ENCODE assay signal across 10 cellular contexts in genomic region chr14:75127903-75128595, GRCh38. TPM values are rescaled to one million over a fixed set of nuclear protein-coding genes. Genes with fewer than 3 reads are reported as not detected.
A peak's percentile ranks its signal among the peaks of the same experiment; 100 is the strongest.
DNase-seq lines count a peak whose midpoint lies in the region; ATAC-seq and TF ChIP-seq lines count a peak whose summit lies in the region.
"Had no signal": no experiment of that assay in that cellular context is flagged by ENCODE, and none has a peak within 500 bp of the region (broad histone marks: within the 10 kb centered on the region; RNA-seq: fewer than 3 reads in every experiment).

No MANE protein-coding gene starts in this region.

- H4K20me1 ChIP-seq in PC-3 (ENCODE audit: low read length): no peaks in the 10 kb centered on the region

- H3K9me3 ChIP-seq in PC-3 (ENCODE audit: low read length): no peaks in the 10 kb centered on the region

- DNase-seq in GM12865 (ENCODE audit: low read depth): no peak
- DNase-seq in PC-3: no peak
- no peak for DNase-seq in epithelial cell of proximal tubule (ENCODE audit: low read depth)
- DNase-seq: activated CD4-positive, alpha-beta T cell treated with anti-CD3 and anti-CD28 coated beads for 1 hour; mesendoderm had no signal

- no TSS peak for BruUV-seq in PC-3 (replicated peaks; lab: Mats Ljungman, UMichigan)

- POLR2A ChIA-PET in PC-3 (lab: Charles Lee; ENCODE audit: unreplicated experiment): no interaction called here

- H3K36me3 ChIP-seq in PC-3 (ENCODE audit: low read depth, low read length) (peaks cover 3% of the 10 kb centered on the region), rectal smooth muscle tissue (ENCODE audit: control insufficient read depth, insufficient read depth, low read length) (peaks cover 6% of the 10 kb centered on the region)

- TF ChIP-seq CTCF in GM12865 (IDR thresholded peaks at IDR 0.05; ENCODE audit: insufficient read depth, low read depth, low read length, missing control alignments) (no peak), PC-3 (conservative IDR thresholded peaks at IDR 0.05; ENCODE audit: low read depth, low read length) (no peak), epithelial cell of proximal tubule (conservative IDR thresholded peaks at IDR 0.05; ENCODE audit: low read depth, low read length) (no peak)

- H3K9me2 ChIP-seq in PC-3 (replicated peaks; ENCODE audit: low read length): no peaks in the 10 kb centered on the region

- no peaks in the 10 kb centered on the region for H3F3A ChIP-seq in PC-3 (ENCODE audit: low read length, unreplicated experiment)

- no peak overlapping the region for H2AFZ ChIP-seq in PC-3 (ENCODE audit: low read length)

- H3K4me3 ChIP-seq in GM12865 (ENCODE audit: low read depth, low read length) (peak overlapping the region; percentile 100), PC-3 (ENCODE audit: low read length) (no peak overlapping the region), epithelial cell of proximal tubule (ENCODE audit: low read depth, low read length) (peak overlapping the region; percentile 74), rectal smooth muscle tissue (ENCODE audit: low read length) (peak overlapping the region; percentile 73)

- no peak overlapping the region; the same call in 1 of the 2 replicates for H3K9ac ChIP-seq in PC-3 (ENCODE audit: low read length)
- H3K9ac ChIP-seq in rectal smooth muscle tissue (ENCODE audit: low read length): peak overlapping the region; percentile 39

- peak overlapping the region; percentile 89 for H3K4me2 ChIP-seq in PC-3 (ENCODE audit: low read length)

- ATAC-seq in PC-3 (no peak), HG03354 (IDR thresholded peaks at IDR 0.05; ENCODE audit: poor library complexity, severe bottlenecking, unreplicated experiment) (no peak), GM21737 (IDR thresholded peaks at IDR 0.05; ENCODE audit: unreplicated experiment) (no peak), HG03280 (IDR thresholded peaks at IDR 0.05; ENCODE audit: unreplicated experiment) (no peak), HG03095 (IDR thresholded peaks at IDR 0.05; ENCODE audit: unreplicated experiment) (no peak)

- intact Hi-C loops in PC-3 (cut with micrococcal nuclease): no loop called here

- H3K27me3 ChIP-seq in PC-3 (ENCODE audit: low read length): no peaks in the 10 kb centered on the region
- H3K27me3 ChIP-seq in rectal smooth muscle tissue (ENCODE audit: control insufficient read depth, insufficient read depth, low read length): no peaks in the 10 kb centered on the region

- peaks cover 33% of the 10 kb centered on the region for H3K4me1 ChIP-seq in PC-3 (ENCODE audit: insufficient read depth, low read length)
- peaks cover 14% of the 10 kb centered on the region for H3K4me1 ChIP-seq in rectal smooth muscle tissue (ENCODE audit: control insufficient read depth, insufficient read depth, low read length)

- H3K27ac ChIP-seq in PC-3 (ENCODE audit: low read length): no peak overlapping the region
- H3K27ac ChIP-seq in rectal smooth muscle tissue (ENCODE audit: low read depth, low read length): no peak overlapping the region

- H3K79me2 ChIP-seq in PC-3 (ENCODE audit: low read length): peaks cover 22% of the 10 kb centered on the region

- CTCF ChIA-PET in PC-3 (lab: Charles Lee): no interaction called here

RNA-seq across cellular contexts. Expression of gene NEK9, which starts 1.2 kb away (rescaled TPM):
- total RNA-seq in PC-3 (2014; rRNA removed) (29.6 and 44.5 TPM in 2 replicates), epithelial cell of proximal tubule (10.9 and 17.3 TPM in 2 replicates)

RNA-seq across cellular contexts. Expression of gene TMED10, which starts 48.4 kb away (rescaled TPM):
- total RNA-seq in PC-3 (2014; rRNA removed) (246 and 253 TPM in 2 replicates), epithelial cell of proximal tubule (119 and 122 TPM in 2 replicates)

RNA-seq across cellular contexts. Expression of gene ZC2HC1C, which starts 58.6 kb away (rescaled TPM):
- total RNA-seq in PC-3 (2014; rRNA removed): 3.4 and 9.5 TPM in 2 replicates
- 1.9 and 2.2 TPM in 2 replicates for total RNA-seq in epithelial cell of proximal tubule
